In the genomic region with DNA sequence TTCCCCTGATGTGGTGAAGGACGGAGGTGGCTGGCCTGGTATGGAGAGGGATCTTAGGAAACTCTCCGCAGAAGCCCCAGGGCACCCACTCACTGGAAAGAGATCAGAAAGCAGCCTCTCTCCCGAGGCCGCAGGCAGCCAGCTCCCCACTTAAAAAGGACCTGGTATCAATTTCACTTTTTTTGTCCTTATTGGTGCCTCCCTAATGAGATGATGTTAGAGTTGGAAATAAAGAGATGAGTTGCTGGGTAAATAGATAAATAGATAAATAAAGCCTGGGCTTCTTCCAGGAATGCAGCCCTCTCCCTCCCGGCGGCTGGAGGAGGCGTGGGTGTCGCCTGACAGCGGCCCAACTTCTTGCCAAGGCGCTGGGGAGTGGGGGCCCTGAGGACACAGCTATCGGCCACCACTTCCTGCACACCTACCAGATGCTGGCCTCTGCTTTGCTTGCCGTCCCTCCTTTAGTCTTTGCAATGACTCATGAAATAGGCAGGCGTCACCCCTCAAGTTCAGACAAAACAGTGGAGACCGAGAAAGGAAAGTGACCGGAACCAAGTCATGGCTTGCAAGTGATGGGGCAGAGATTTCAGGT, we compare ENCODE assay signal across 1 cellular context.
A peak's percentile ranks its signal among the peaks of the same experiment; 100 is the strongest.
TF ChIP-seq lines count a peak whose summit lies in the region.

No MANE protein-coding gene starts in this region.

TF ChIP-seq in K562, 482 proteins besides CTCF, POLR2A, EP300 and RAD21 (continued from another document and continues in another):
- peak; percentile 84 for TF ChIP-seq JUND (IDR thresholded peaks at IDR 0.05; ENCODE audit: borderline replicate concordance, low read depth, low read length)
- peak; percentile 72; the same call in 1 of the 3 replicates for TF ChIP-seq JUND (tag; IDR thresholded peaks at IDR 0.05; ENCODE audit: borderline replicate concordance, low read depth, low read length)
- TF ChIP-seq, protein P1, sequence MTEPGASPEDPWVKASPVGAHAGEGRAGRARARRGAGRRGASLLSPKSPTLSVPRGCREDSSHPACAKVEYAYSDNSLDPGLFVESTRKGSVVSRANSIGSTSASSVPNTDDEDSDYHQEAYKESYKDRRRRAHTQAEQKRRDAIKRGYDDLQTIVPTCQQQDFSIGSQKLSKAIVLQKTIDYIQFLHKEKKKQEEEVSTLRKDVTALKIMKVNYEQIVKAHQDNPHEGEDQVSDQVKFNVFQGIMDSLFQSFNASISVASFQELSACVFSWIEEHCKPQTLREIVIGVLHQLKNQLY (CRISPR knock-in tag; conservative IDR thresholded peaks at IDR 0.05) = no peak
- no peak for TF ChIP-seq NBN (IDR thresholded peaks at IDR 0.05; ENCODE audit: low read depth)
- TF ChIP-seq, protein P2, sequence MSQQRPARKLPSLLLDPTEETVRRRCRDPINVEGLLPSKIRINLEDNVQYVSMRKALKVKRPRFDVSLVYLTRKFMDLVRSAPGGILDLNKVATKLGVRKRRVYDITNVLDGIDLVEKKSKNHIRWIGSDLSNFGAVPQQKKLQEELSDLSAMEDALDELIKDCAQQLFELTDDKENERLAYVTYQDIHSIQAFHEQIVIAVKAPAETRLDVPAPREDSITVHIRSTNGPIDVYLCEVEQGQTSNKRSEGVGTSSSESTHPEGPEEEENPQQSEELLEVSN (IDR thresholded peaks at IDR 0.05; ENCODE audit: borderline replicate concordance in 1 of 2, extremely low read depth in 1 of 2, insufficient read depth in 1 of 2, insufficient read length in 1 of 2, low read depth in 1 of 2, low read length in 1 of 2, poor library complexity in 1 of 2, severe bottlenecking in 1 of 2) = no peak
- no peak for TF ChIP-seq ZNF408 (CRISPR knock-in tag; IDR thresholded peaks at IDR 0.05; ENCODE audit: low read depth)
- TF ChIP-seq CTBP1 (IDR thresholded peaks at IDR 0.05; ENCODE audit: borderline replicate concordance) = peak; percentile 92
- no peak for TF ChIP-seq CBX3 (IDR thresholded peaks at IDR 0.05; ENCODE audit: borderline replicate concordance in 1 of 2, low read length in 2 of 2)
- no peak for TF ChIP-seq HMG20A (CRISPR knock-in tag; conservative IDR thresholded peaks at IDR 0.05)
- TF ChIP-seq ZNF253 (CRISPR knock-in tag; conservative IDR thresholded peaks at IDR 0.05) = no peak
- no peak for TF ChIP-seq NFE2L1 (tag; IDR thresholded peaks at IDR 0.05; ENCODE audit: borderline replicate concordance, low read depth)
- no peak for TF ChIP-seq ZNF584 (CRISPR knock-in tag; IDR thresholded peaks at IDR 0.05; ENCODE audit: low read depth)
- no peak for TF ChIP-seq MXI1 (IDR thresholded peaks at IDR 0.05; ENCODE audit: low read depth, low read length)
- no peak for TF ChIP-seq FIP1L1 (IDR thresholded peaks at IDR 0.05; ENCODE audit: low read depth, low read length, poor library complexity, severe bottlenecking)
- TF ChIP-seq GABPB1 (CRISPR knock-in tag; IDR thresholded peaks at IDR 0.05) = no peak
- TF ChIP-seq, protein P3, sequence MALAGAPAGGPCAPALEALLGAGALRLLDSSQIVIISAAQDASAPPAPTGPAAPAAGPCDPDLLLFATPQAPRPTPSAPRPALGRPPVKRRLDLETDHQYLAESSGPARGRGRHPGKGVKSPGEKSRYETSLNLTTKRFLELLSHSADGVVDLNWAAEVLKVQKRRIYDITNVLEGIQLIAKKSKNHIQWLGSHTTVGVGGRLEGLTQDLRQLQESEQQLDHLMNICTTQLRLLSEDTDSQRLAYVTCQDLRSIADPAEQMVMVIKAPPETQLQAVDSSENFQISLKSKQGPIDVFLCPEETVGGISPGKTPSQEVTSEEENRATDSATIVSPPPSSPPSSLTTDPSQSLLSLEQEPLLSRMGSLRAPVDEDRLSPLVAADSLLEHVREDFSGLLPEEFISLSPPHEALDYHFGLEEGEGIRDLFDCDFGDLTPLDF (CRISPR knock-in tag; IDR thresholded peaks at IDR 0.05) = no peak
- TF ChIP-seq MEIS2 (IDR thresholded peaks at IDR 0.05; ENCODE audit: partially characterized antibody) = no peak
- no peak for TF ChIP-seq ZNF445 (CRISPR knock-in tag; IDR thresholded peaks at IDR 0.05; ENCODE audit: low read depth)
- TF ChIP-seq ZNF232 (CRISPR knock-in tag; IDR thresholded peaks at IDR 0.05) = no peak
- TF ChIP-seq, protein P4, sequence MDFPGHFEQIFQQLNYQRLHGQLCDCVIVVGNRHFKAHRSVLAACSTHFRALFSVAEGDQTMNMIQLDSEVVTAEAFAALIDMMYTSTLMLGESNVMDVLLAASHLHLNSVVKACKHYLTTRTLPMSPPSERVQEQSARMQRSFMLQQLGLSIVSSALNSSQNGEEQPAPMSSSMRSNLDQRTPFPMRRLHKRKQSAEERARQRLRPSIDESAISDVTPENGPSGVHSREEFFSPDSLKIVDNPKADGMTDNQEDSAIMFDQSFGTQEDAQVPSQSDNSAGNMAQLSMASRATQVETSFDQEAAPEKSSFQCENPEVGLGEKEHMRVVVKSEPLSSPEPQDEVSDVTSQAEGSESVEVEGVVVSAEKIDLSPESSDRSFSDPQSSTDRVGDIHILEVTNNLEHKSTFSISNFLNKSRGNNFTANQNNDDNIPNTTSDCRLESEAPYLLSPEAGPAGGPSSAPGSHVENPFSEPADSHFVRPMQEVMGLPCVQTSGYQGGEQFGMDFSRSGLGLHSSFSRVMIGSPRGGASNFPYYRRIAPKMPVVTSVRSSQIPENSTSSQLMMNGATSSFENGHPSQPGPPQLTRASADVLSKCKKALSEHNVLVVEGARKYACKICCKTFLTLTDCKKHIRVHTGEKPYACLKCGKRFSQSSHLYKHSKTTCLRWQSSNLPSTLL (IDR thresholded peaks at IDR 0.05) = no peak
- no peak for TF ChIP-seq ZNF830 (CRISPR knock-in tag; IDR thresholded peaks at IDR 0.05)
- no peak for TF ChIP-seq HSF4 (CRISPR knock-in tag; IDR thresholded peaks at IDR 0.05; ENCODE audit: borderline replicate concordance)
- TF ChIP-seq SIX5 (IDR thresholded peaks at IDR 0.05; ENCODE audit: borderline replicate concordance in 1 of 2, insufficient read depth in 1 of 2, low read depth in 1 of 2, low read length in 2 of 2) = no peak
- TF ChIP-seq, protein P5, sequence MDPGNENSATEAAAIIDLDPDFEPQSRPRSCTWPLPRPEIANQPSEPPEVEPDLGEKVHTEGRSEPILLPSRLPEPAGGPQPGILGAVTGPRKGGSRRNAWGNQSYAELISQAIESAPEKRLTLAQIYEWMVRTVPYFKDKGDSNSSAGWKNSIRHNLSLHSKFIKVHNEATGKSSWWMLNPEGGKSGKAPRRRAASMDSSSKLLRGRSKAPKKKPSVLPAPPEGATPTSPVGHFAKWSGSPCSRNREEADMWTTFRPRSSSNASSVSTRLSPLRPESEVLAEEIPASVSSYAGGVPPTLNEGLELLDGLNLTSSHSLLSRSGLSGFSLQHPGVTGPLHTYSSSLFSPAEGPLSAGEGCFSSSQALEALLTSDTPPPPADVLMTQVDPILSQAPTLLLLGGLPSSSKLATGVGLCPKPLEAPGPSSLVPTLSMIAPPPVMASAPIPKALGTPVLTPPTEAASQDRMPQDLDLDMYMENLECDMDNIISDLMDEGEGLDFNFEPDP (CRISPR knock-in tag; IDR thresholded peaks at IDR 0.05) = no peak
- no peak for TF ChIP-seq ERF (CRISPR knock-in tag; IDR thresholded peaks at IDR 0.05)
- no peak for TF ChIP-seq HNRNPLL (IDR thresholded peaks at IDR 0.05; ENCODE audit: low read depth, low read length, poor library complexity, severe bottlenecking)
- TF ChIP-seq, protein P6, sequence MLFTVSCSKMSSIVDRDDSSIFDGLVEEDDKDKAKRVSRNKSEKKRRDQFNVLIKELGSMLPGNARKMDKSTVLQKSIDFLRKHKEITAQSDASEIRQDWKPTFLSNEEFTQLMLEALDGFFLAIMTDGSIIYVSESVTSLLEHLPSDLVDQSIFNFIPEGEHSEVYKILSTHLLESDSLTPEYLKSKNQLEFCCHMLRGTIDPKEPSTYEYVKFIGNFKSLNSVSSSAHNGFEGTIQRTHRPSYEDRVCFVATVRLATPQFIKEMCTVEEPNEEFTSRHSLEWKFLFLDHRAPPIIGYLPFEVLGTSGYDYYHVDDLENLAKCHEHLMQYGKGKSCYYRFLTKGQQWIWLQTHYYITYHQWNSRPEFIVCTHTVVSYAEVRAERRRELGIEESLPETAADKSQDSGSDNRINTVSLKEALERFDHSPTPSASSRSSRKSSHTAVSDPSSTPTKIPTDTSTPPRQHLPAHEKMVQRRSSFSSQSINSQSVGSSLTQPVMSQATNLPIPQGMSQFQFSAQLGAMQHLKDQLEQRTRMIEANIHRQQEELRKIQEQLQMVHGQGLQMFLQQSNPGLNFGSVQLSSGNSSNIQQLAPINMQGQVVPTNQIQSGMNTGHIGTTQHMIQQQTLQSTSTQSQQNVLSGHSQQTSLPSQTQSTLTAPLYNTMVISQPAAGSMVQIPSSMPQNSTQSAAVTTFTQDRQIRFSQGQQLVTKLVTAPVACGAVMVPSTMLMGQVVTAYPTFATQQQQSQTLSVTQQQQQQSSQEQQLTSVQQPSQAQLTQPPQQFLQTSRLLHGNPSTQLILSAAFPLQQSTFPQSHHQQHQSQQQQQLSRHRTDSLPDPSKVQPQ (CRISPR knock-in tag; IDR thresholded peaks at IDR 0.05; ENCODE audit: borderline replicate concordance) = no peak
- TF ChIP-seq ZNF217 (CRISPR knock-in tag; IDR thresholded peaks at IDR 0.05) = no peak
- TF ChIP-seq ADNP (tag; IDR thresholded peaks at IDR 0.05) = no peak
- no peak for TF ChIP-seq PHTF2 (CRISPR knock-in tag; IDR thresholded peaks at IDR 0.05)
- no peak for TF ChIP-seq CCAR2 (IDR thresholded peaks at IDR 0.05; ENCODE audit: low read depth, low read length)
- TF ChIP-seq, protein P7, sequence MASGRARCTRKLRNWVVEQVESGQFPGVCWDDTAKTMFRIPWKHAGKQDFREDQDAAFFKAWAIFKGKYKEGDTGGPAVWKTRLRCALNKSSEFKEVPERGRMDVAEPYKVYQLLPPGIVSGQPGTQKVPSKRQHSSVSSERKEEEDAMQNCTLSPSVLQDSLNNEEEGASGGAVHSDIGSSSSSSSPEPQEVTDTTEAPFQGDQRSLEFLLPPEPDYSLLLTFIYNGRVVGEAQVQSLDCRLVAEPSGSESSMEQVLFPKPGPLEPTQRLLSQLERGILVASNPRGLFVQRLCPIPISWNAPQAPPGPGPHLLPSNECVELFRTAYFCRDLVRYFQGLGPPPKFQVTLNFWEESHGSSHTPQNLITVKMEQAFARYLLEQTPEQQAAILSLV (tag; IDR thresholded peaks at IDR 0.05) = no peak
- no peak for TF ChIP-seq SREBF1 (IDR thresholded peaks at IDR 0.05; ENCODE audit: borderline replicate concordance, low read depth, low read length)
- TF ChIP-seq, protein P8, sequence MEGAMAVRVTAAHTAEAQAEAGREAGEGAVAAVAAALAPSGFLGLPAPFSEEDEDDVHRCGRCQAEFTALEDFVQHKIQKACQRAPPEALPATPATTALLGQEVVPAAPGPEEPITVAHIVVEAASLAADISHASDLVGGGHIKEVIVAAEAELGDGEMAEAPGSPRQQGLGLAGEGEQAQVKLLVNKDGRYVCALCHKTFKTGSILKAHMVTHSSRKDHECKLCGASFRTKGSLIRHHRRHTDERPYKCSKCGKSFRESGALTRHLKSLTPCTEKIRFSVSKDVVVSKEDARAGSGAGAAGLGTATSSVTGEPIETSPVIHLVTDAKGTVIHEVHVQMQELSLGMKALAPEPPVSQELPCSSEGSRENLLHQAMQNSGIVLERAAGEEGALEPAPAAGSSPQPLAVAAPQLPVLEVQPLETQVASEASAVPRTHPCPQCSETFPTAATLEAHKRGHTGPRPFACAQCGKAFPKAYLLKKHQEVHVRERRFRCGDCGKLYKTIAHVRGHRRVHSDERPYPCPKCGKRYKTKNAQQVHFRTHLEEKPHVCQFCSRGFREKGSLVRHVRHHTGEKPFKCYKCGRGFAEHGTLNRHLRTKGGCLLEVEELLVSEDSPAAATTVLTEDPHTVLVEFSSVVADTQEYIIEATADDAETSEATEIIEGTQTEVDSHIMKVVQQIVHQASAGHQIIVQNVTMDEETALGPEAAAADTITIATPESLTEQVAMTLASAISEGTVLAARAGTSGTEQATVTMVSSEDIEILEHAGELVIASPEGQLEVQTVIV (CRISPR knock-in tag; IDR thresholded peaks at IDR 0.05; ENCODE audit: borderline replicate concordance) = no peak
- TF ChIP-seq POLR2H (tag; IDR thresholded peaks at IDR 0.05; ENCODE audit: low read depth) = no peak
- TF ChIP-seq ZC3H11A (IDR thresholded peaks at IDR 0.05; ENCODE audit: low read depth, low read length) = no peak
- no peak for TF ChIP-seq HNRNPUL1 (IDR thresholded peaks at IDR 0.05; ENCODE audit: low read length)
- no peak for TF ChIP-seq POLR2AphosphoS5 (IDR thresholded peaks at IDR 0.05; ENCODE audit: control insufficient read depth, insufficient read depth, low read depth, low read length)
- no peak for TF ChIP-seq NELFE (IDR thresholded peaks at IDR 0.05; ENCODE audit: insufficient read depth, insufficient read length)
- TF ChIP-seq BHLHE40 (IDR thresholded peaks at IDR 0.05; ENCODE audit: low read length) = peak; percentile 41; the same call in 1 of the 2 replicates
- TF ChIP-seq, protein P9, sequence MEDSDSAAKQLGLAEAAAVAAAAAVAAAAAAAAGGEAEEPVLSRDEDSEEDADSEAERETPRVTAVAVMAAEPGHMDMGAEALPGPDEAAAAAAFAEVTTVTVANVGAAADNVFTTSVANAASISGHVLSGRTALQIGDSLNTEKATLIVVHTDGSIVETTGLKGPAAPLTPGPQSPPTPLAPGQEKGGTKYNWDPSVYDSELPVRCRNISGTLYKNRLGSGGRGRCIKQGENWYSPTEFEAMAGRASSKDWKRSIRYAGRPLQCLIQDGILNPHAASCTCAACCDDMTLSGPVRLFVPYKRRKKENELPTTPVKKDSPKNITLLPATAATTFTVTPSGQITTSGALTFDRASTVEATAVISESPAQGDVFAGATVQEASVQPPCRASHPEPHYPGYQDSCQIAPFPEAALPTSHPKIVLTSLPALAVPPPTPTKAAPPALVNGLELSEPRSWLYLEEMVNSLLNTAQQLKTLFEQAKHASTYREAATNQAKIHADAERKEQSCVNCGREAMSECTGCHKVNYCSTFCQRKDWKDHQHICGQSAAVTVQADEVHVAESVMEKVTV (CRISPR knock-in tag; IDR thresholded peaks at IDR 0.05) = no peak
- no peak for TF ChIP-seq POLR3A (IDR thresholded peaks at IDR 0.05; ENCODE audit: borderline replicate concordance, extremely low read depth, insufficient read depth, insufficient read length)
- TF ChIP-seq, protein P10, sequence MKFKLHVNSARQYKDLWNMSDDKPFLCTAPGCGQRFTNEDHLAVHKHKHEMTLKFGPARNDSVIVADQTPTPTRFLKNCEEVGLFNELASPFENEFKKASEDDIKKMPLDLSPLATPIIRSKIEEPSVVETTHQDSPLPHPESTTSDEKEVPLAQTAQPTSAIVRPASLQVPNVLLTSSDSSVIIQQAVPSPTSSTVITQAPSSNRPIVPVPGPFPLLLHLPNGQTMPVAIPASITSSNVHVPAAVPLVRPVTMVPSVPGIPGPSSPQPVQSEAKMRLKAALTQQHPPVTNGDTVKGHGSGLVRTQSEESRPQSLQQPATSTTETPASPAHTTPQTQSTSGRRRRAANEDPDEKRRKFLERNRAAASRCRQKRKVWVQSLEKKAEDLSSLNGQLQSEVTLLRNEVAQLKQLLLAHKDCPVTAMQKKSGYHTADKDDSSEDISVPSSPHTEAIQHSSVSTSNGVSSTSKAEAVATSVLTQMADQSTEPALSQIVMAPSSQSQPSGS (CRISPR knock-in tag; IDR thresholded peaks at IDR 0.05) = no peak
